ENCODE assay signal across 17 cellular contexts in the genomic region with DNA sequence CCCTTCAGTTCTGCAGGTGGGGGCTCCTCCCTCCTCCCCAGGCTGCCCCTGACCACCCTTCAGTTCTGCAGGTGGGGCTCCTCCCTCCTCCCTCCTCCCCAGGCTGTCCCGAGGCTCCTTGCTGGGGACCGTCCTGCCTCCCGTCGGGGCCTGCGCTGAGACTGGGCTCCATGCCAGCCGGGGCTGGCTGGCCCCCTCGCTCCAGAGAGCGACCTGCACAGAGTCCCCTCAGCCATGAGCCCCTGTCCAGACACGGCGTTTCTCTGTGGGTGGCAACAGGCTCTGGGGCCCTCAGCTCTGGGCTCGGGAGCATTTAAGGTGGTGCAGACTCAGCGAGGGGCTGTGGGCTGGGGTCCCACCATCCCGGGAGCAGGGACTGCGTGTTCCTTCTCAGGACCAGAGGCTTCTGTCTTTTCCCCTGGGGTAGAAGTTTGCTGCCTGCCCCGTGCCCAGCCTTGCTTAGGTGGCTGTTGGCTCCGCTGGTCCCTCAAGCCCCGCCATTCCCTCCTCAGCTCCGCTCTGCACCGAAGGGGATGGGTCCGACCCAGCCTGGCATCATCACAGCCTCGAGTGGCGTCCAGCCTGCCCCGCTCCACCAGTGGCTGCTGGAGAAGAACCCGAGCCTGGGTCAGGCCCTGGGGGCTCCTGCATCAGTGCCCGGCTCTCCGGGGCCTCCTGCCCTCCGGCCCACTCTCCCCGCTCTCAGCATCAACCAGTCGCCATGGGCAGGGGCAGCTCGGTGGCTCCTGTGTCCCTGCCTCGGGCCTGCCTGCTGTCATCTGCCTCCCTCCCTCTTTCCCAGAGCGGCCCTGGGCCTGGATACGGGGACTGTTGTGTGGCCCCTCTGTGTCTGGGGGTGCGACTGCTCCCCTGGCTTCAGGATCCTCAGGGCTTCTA.
"Had no signal": no experiment of that assay in that cellular context is flagged by ENCODE, and none has a peak within 500 bp of the region (broad histone marks: within the 10 kb centered on the region; RNA-seq: fewer than 3 reads in every experiment).

No MANE protein-coding gene starts in this region.

- H3K27ac ChIP-seq: epithelial cell of prostate, ovary, psoas muscle, skin epidermis, suprapubic skin, transverse colon had no signal

- H3K4me3 ChIP-seq: ovary, psoas muscle, skin epidermis, suprapubic skin, transverse colon had no signal

- H3K36me3 ChIP-seq: ovary, transverse colon had no signal

- H3K27me3 ChIP-seq: ovary, suprapubic skin, transverse colon had no signal

- H3K9me3 ChIP-seq: ovary, psoas muscle, suprapubic skin, transverse colon had no signal

- DNase-seq: activated CD4-positive, alpha-beta memory T cell treated with anti-CD3 and anti-CD28 coated beads, Interleukin-2, amount 10 ng/mL, durations not matched to agents 7 days and 5 days; activated CD4-positive, alpha-beta T cell treated with anti-CD3 and anti-CD28 coated beads for 48 hours; activated CD4-positive, CD25-positive, alpha-beta regulatory T cell; activated CD8-positive, alpha-beta memory T cell treated with anti-CD3 and anti-CD28 coated beads, Interleukin-2, amount 10 ng/mL, durations not matched to agents 7 days and 5 days; activated naive CD4-positive, alpha-beta T cell treated with Interleukin-2 at 50 U/mL for 16 hours; foreskin melanocyte; glutamatergic neuron; islet precursor cell; midbrain; ovary; psoas muscle; transverse colon had no signal

- H3K4me1 ChIP-seq: psoas muscle, suprapubic skin, transverse colon had no signal

- ATAC-seq: activated CD8-positive, alpha-beta memory T cell treated with anti-CD3 and anti-CD28 coated beads, Interleukin-2, amount 10 ng/mL, durations not matched to agents 7 days and 5 days had no signal

- FAIRE-seq: astrocyte, TTC549 had no signal
